ENCODE assay signal across 25 cellular contexts in the genomic region with DNA sequence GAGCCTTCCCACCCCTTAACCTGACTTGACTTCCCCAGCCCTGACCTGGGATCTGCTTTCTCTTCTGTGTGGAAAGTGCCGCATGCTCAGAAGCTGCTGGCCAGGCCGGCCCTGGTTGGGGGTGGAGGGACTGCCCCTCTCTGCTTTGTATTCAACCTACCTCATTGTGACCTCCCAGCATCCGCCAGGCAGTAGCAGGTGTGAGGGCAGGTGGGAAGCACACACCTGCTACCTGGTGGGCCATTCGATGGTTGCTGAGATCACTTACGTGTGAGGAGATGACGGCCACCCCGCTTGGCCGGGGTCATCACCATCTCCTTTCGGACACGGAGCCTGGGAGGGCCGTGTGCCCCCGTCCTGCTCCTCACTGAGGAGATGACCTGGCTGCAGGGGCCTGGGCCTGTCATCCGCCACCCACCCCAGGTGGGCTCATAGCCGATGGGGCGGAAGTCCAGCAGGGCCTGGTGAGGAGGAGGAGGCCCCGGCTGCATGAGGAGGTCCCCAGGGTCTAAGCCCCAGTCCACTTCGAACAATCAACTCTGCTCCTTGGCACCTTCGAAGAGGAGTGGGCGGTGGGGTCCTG. TPM values are rescaled to one million over a fixed set of nuclear protein-coding genes. Genes with fewer than 3 reads are reported as not detected.
DNase-seq lines count a peak whose midpoint lies in the region; ATAC-seq and TF ChIP-seq lines count a peak whose summit lies in the region.
"Had no signal": no experiment of that assay in that cellular context is flagged by ENCODE, and none has a peak within 500 bp of the region (broad histone marks: within the 10 kb centered on the region; RNA-seq: fewer than 3 reads in every experiment).

No MANE protein-coding gene starts in this region.

- peak overlapping the region; percentile 83 to 85 for H3K27ac ChIP-seq in breast epithelium
- no peak overlapping the region for H3K27ac ChIP-seq in mammary epithelial cell (ENCODE audit: insufficient read depth, low read depth, low read length)
- peak overlapping the region; percentile 32 to 82 for H3K27ac ChIP-seq in esophagus (ENCODE audit: low read depth in 2 of 2, low read length in 1 of 2)
- H3K27ac ChIP-seq: adrenal gland, vagina had no signal

- no peak overlapping the region for H3K9ac ChIP-seq in mammary epithelial cell (ENCODE audit: insufficient read depth, low read length)

- no peak for TF ChIP-seq POLR2A in breast epithelium (IDR thresholded peaks at IDR 0.05)

- no peak overlapping the region for H3K27ac Mint-ChIP-seq in activated naive CD4-positive, alpha-beta T cell treated with anti-CD3 and anti-CD28 coated beads, Interleukin-2, amount 10 ng/mL, durations not matched to agents 7 days and 5 days
- H3K27ac Mint-ChIP-seq: CD4-positive, CD25-positive, alpha-beta regulatory T cell; naive thymus-derived CD4-positive, alpha-beta T cell had no signal

- H3K79me2 ChIP-seq in mammary epithelial cell (ENCODE audit: insufficient read depth, low read length): no peaks in the 10 kb centered on the region

- in situ Hi-C loops in mammary epithelial cell (cut with MboI; ENCODE audit: low sequenced_read_pairs in 2 of 2): no loop called here

- BruUV-seq in mammary epithelial cell (replicated peaks; lab: Mats Ljungman, UMichigan): no TSS peak

- H3K27me3 ChIP-seq in breast epithelium (no peaks in the 10 kb centered on the region), mammary epithelial cell (ENCODE audit: insufficient read depth, low read length) (no peaks in the 10 kb centered on the region), esophagus (ENCODE audit: control insufficient read depth in 1 of 2, insufficient read depth in 2 of 2, low read length in 2 of 2) (no peaks in the 10 kb centered on the region)
- H3K27me3 ChIP-seq: adrenal gland, MG63, vagina had no signal

- no peaks in the 10 kb centered on the region for H4K20me1 ChIP-seq in mammary epithelial cell (ENCODE audit: insufficient read depth, low read length)

- intact Hi-C loops in breast epithelium (cut with DNase I; ENCODE audit: low total_unique reads) (no loop called here), mammary epithelial cell (cut with micrococcal nuclease) (no loop called here), mucosa of descending colon (cut with DNase I, micrococcal nuclease) (no loop called here)

- no peaks in the 10 kb centered on the region for H3K9me3 ChIP-seq in breast epithelium
- peaks cover 3% of the 10 kb centered on the region for H3K9me3 ChIP-seq in mammary epithelial cell (replicated peaks; ENCODE audit: insufficient read depth, low read length)
- H3K9me3 ChIP-seq in esophagus (ENCODE audit: control insufficient read depth in 2 of 2, insufficient read depth in 1 of 2, low read depth in 1 of 2, low read length in 1 of 2): no peaks in the 10 kb centered on the region
- no peaks in the 10 kb centered on the region for H3K9me3 ChIP-seq in mucosa of descending colon
- H3K9me3 ChIP-seq: adrenal gland, MG63, vagina had no signal

- ATAC-seq in mucosa of descending colon: peak; percentile 7
- ATAC-seq in HG02938 (IDR thresholded peaks at IDR 0.05; ENCODE audit: unreplicated experiment): no peak
- ATAC-seq: naive thymus-derived CD4-positive, alpha-beta T cell had no signal

- H2AFZ ChIP-seq in mammary epithelial cell (ENCODE audit: low read depth, low read length): no peak overlapping the region

- CTCF ChIA-PET in mammary epithelial cell (lab: Charles Lee; ENCODE audit: low non-redundant PET): no interaction called here
- CTCF ChIA-PET in activated naive CD4-positive, alpha-beta T cell treated with anti-CD3 and anti-CD28 coated beads, Interleukin-2, amount 10 ng/mL, durations not matched to agents 7 days and 5 days (lab: Charles Lee): no interaction called here

- H3K4me3 ChIP-seq in breast epithelium (no peak overlapping the region), mammary epithelial cell (replicated peaks in 1 of 3; ENCODE audit: insufficient read depth in 1 of 3, low read depth in 2 of 3, low read length in 3 of 3) (no peak overlapping the region), esophagus (ENCODE audit: low read depth in 1 of 2, low read length in 2 of 2) (no peak overlapping the region), mucosa of descending colon (no peak overlapping the region)
- H3K4me3 ChIP-seq: adrenal gland, lung, MG63, vagina had no signal

- 98% methylated on average over 9 of the region's 19 CpGs for WGBS in mammary epithelial cell (ENCODE audit: low coverage, missing lambda C conversion rate)
- WGBS in esophagus, 2 donors: 89 to 92% methylated on average over 19 of the region's 19 CpGs

- TF ChIP-seq CTCF in breast epithelium (IDR thresholded peaks at IDR 0.05) (no peak), mammary epithelial cell (conservative IDR thresholded peaks at IDR 0.05 in 1 of 2, IDR thresholded peaks at IDR 0.05 in 1 of 2; ENCODE audit: extremely low read depth in 1 of 2, insufficient read depth in 1 of 2, low read depth in 1 of 2, low read length in 2 of 2) (no peak), mucosa of descending colon (IDR thresholded peaks at IDR 0.05) (no peak)

- dilution Hi-C loops in mammary epithelial cell (cut with HindIII; ENCODE audit: low sequenced_read_pairs): no loop called here

- no peak for DNase-seq in breast epithelium (ENCODE audit: low spot score in 2 of 2)
- no peak for DNase-seq in mammary epithelial cell
- DNase-seq in mucosa of descending colon: no peak
- DNase-seq in SW480 (ENCODE audit: low spot score): no peak
- no peak for DNase-seq in activated naive CD4-positive, alpha-beta T cell treated with anti-CD3 and anti-CD28 coated beads, Interleukin-2, amount 10 ng/mL, durations not matched to agents 7 days and 5 days
- DNase-seq in activated CD4-positive, CD25-positive, alpha-beta regulatory T cell treated with anti-CD3 and anti-CD28 coated beads, Interleukin-2, amount 50 U/mL, for 72 hours: no peak
- DNase-seq: activated CD4-positive, alpha-beta T cell treated with anti-CD3 and anti-CD28 coated beads, Interleukin-2, amount 50 U/mL, for 1 hour; activated CD8-positive, alpha-beta memory T cell treated with anti-CD3 and anti-CD28 coated beads, Interleukin-2, amount 50 U/mL, for 48 hours; activated effector memory CD4-positive, alpha-beta T cell treated with anti-CD3 and anti-CD28 coated beads, Interleukin-2, amount 50 U/mL, for 16 hours; adrenal gland; CD4-positive, CD25-positive, alpha-beta regulatory T cell; central memory CD4-positive, alpha-beta T cell; effector CD8-positive, alpha-beta T cell; naive thymus-derived CD4-positive, alpha-beta T cell; NCI-H187; Right ventricle myocardium superior; stimulated activated CD4-positive, alpha-beta T cell treated with anti-CD3 and anti-CD28 coated beads, Interleukin-4, amount 100 ng/mL, for 1 hour; T-helper 1 cell had no signal

- H3K4me3 Mint-ChIP-seq in activated naive CD4-positive, alpha-beta T cell treated with anti-CD3 and anti-CD28 coated beads, Interleukin-2, amount 10 ng/mL, durations not matched to agents 7 days and 5 days: no peak overlapping the region
- H3K4me3 Mint-ChIP-seq: CD4-positive, CD25-positive, alpha-beta regulatory T cell; naive thymus-derived CD4-positive, alpha-beta T cell had no signal

- H3K4me1 ChIP-seq in breast epithelium (no peaks in the 10 kb centered on the region), mammary epithelial cell (ENCODE audit: insufficient read depth, low read length) (peaks cover 20% of the 10 kb centered on the region), esophagus (ENCODE audit: control insufficient read depth in 2 of 2, insufficient read depth in 2 of 2, low read length in 1 of 2) (peaks cover 0 to 11% of the 10 kb centered on the region in 2 donors), mucosa of descending colon (ENCODE audit: low read depth) (no peaks in the 10 kb centered on the region)
- H3K4me1 ChIP-seq: adrenal gland had no signal

- peaks cover 13% of the 10 kb centered on the region for H3K27me3 Mint-ChIP-seq in activated naive CD4-positive, alpha-beta T cell treated with anti-CD3 and anti-CD28 coated beads, Interleukin-2, amount 10 ng/mL, durations not matched to agents 7 days and 5 days
- H3K27me3 Mint-ChIP-seq: CD4-positive, CD25-positive, alpha-beta regulatory T cell; IgD-negative memory B cell had no signal

- no peaks in the 10 kb centered on the region for H3K4me1 Mint-ChIP-seq in activated naive CD4-positive, alpha-beta T cell treated with anti-CD3 and anti-CD28 coated beads, Interleukin-2, amount 10 ng/mL, durations not matched to agents 7 days and 5 days
- H3K4me1 Mint-ChIP-seq: IgD-negative memory B cell; naive thymus-derived CD4-positive, alpha-beta T cell had no signal

- H3K36me3 Mint-ChIP-seq in activated naive CD4-positive, alpha-beta T cell treated with anti-CD3 and anti-CD28 coated beads, Interleukin-2, amount 10 ng/mL, durations not matched to agents 7 days and 5 days: no peaks in the 10 kb centered on the region
- H3K36me3 Mint-ChIP-seq: CD4-positive, CD25-positive, alpha-beta regulatory T cell; IgD-negative memory B cell; naive thymus-derived CD4-positive, alpha-beta T cell had no signal

- H3K4me2 ChIP-seq in mammary epithelial cell (ENCODE audit: insufficient read depth, low read depth, low read length): no peak overlapping the region

- H3K9me3 Mint-ChIP-seq in activated naive CD4-positive, alpha-beta T cell treated with anti-CD3 and anti-CD28 coated beads, Interleukin-2, amount 10 ng/mL, durations not matched to agents 7 days and 5 days: peaks cover 4% of the 10 kb centered on the region
- H3K9me3 Mint-ChIP-seq: CD4-positive, CD25-positive, alpha-beta regulatory T cell; IgD-negative memory B cell; naive thymus-derived CD4-positive, alpha-beta T cell had no signal

- H3K36me3 ChIP-seq in breast epithelium (no peaks in the 10 kb centered on the region), mammary epithelial cell (ENCODE audit: insufficient read depth, low read length) (no peaks in the 10 kb centered on the region), esophagus (ENCODE audit: control insufficient read depth in 2 of 2, insufficient read depth in 2 of 2, low read length in 1 of 2) (no peaks in the 10 kb centered on the region), mucosa of descending colon (ENCODE audit: low read depth) (no peaks in the 10 kb centered on the region)
- H3K36me3 ChIP-seq: adrenal gland, vagina had no signal

RNA-seq across cellular contexts. Expression of a gene that starts 7.1 kb away (rescaled TPM):
- total RNA-seq in breast epithelium (1 to 10 TPM in 2 of 3 donors, not detected in 1; 1.2 to 4.9 TPM), mammary epithelial cell (1 to 10 TPM in 1 of 2 donors, not detected in 1; 2.1 TPM), mucosa of descending colon (1 to 10 TPM in 1 of 3 donors, under 1 TPM in 2; 0.72 to 2.0 (median 0.79) TPM)
- polyA plus RNA-seq in mammary epithelial cell (1.2 TPM), esophagus (1 to 10 TPM; 1.5 to 4.5 TPM)
- polyA minus RNA-seq in mammary epithelial cell: 18.1 TPM
- total RNA-seq: Right ventricle myocardium superior, subcutaneous adipose tissue had no signal
- polyA plus RNA-seq: IgD-negative memory B cell; naive thymus-derived CD4-positive, alpha-beta T cell had no signal

RNA-seq across cellular contexts. Expression of a gene that starts 22.2 kb away (rescaled TPM):
- total RNA-seq in breast epithelium (1,000 to 10,000 TPM; 5,075 to 6,295 (median 5,484) TPM), mammary epithelial cell (1,000 to 10,000 TPM; 1,876 to 2,450 TPM), mucosa of descending colon (1,000 to 10,000 TPM; 1,693 to 1,792 (median 1,717) TPM)
- polyA plus RNA-seq in mammary epithelial cell (2,937 TPM), esophagus (1,000 to 10,000 TPM; 4,316 to 5,851 TPM)
- 730 TPM for polyA minus RNA-seq in mammary epithelial cell

RNA-seq across cellular contexts. Expression of a gene that starts 30.7 kb away (rescaled TPM):
- total RNA-seq in breast epithelium: under 1 TPM; 0.59 to 0.98 (median 0.80) TPM
- not detected for total RNA-seq in mammary epithelial cell
- not detected for polyA plus RNA-seq in mammary epithelial cell
- not detected for polyA minus RNA-seq in mammary epithelial cell
- under 1 TPM in 1 of 2 donors, not detected in 1; 0.05 TPM for polyA plus RNA-seq in esophagus
- total RNA-seq in mucosa of descending colon: 1 to 10 TPM in 1 of 3 donors, under 1 TPM in 1, not detected in 1; 0.28 to 2.0 TPM
- total RNA-seq: CD4-positive, CD25-positive, alpha-beta regulatory T cell; naive thymus-derived CD4-positive, alpha-beta T cell; Right ventricle myocardium superior; vagina had no signal
- polyA plus RNA-seq: CD4-positive, CD25-positive, alpha-beta regulatory T cell; IgD-negative memory B cell; naive thymus-derived CD4-positive, alpha-beta T cell had no signal
